ENCODE assay signal across 7 cellular contexts in the genomic region with DNA sequence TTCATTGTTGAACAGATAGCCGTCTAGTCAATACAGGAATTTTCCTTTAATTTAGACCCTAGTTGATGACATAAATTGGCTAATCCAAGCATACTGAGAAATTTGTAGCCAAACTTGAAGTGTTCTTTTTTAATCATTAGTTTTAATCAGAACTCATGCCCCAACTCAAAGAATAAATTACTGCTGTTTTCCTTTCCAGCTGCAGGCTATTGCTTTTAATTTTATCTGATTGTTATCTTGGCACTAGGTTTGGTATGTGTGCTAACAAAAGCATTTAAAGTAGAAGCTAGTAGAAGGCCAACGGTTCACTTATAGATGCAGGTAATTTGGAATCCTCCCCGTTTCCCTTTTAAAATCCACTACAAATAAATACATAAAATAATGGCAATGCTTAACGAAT.
"Had no signal": no experiment of that assay in that cellular context is flagged by ENCODE, and none has a peak within 500 bp of the region (broad histone marks: within the 10 kb centered on the region; RNA-seq: fewer than 3 reads in every experiment).

No MANE protein-coding gene starts in this region.

- H3K4me1 Mint-ChIP-seq: IgD-negative memory B cell had no signal

- H3K27ac ChIP-seq: HL-60 had no signal

- H3K27me3 Mint-ChIP-seq: IgD-negative memory B cell had no signal

- H3K27ac Mint-ChIP-seq: IgD-negative memory B cell had no signal

- FAIRE-seq: HepG2, HTR-8/SVneo, K562 had no signal

- DNase-seq: IMR-90, KBM-7 had no signal

- ATAC-seq: HepG2, K562 had no signal

- H3K36me3 Mint-ChIP-seq: IgD-negative memory B cell had no signal

- H3K4me3 Mint-ChIP-seq: IgD-negative memory B cell had no signal

- H3K4me3 ChIP-seq: K562 had no signal
